In the genomic region with DNA sequence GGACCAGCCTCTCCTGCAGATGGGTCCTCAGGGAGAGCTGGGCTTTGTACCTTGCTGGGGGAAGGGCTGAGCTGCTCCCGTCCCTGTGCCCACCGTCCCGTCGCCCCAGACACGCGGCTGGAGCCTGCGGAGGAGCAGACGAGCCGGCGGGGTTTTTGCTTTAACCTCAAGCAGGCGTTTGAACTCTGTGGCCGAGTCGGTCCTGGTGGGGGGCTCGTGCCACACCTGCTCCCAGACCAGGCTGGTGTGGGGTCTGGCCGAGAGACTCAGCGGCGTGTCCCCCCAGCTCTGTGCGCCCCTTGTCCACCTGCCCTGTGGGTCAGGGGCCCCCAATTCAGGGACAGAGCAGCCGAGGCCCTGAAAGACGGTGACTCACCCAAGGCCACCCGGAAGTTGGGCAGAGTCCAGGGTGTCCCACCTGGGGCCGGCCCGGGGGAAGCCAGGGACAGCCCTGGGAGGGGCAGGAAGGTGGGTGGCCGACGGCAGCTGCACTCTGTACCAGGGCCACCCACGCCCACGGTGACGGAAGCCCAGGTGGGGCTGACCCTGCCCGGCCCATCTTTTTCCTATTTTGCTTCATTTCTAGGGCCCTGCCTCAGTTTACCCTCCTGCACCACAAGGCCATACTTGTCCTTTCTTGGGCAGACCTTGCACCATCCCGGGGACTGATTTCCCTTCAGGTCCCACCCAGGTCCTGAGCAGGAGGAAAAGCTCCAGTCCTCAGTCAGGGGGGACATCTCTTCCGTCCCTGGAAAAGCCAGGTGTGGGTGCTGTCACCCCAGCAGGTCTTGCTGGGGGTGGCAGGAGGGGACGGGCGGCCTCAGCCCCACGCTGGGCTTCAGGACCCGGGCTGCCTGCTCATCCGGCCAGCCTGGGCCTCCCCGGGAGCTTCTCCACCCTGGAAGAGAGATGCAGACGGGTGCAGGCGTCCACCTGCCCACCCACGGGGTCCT, we compare ENCODE assay signal across 1 cellular context.
A peak's percentile ranks its signal among the peaks of the same experiment; 100 is the strongest.
TF ChIP-seq lines count a peak whose summit lies in the region.

No MANE protein-coding gene starts in this region.

TF ChIP-seq in HepG2, 621 proteins besides CTCF, POLR2A, EP300 and RAD21 (continued from another document and continues in another):
- TF ChIP-seq, protein P1, sequence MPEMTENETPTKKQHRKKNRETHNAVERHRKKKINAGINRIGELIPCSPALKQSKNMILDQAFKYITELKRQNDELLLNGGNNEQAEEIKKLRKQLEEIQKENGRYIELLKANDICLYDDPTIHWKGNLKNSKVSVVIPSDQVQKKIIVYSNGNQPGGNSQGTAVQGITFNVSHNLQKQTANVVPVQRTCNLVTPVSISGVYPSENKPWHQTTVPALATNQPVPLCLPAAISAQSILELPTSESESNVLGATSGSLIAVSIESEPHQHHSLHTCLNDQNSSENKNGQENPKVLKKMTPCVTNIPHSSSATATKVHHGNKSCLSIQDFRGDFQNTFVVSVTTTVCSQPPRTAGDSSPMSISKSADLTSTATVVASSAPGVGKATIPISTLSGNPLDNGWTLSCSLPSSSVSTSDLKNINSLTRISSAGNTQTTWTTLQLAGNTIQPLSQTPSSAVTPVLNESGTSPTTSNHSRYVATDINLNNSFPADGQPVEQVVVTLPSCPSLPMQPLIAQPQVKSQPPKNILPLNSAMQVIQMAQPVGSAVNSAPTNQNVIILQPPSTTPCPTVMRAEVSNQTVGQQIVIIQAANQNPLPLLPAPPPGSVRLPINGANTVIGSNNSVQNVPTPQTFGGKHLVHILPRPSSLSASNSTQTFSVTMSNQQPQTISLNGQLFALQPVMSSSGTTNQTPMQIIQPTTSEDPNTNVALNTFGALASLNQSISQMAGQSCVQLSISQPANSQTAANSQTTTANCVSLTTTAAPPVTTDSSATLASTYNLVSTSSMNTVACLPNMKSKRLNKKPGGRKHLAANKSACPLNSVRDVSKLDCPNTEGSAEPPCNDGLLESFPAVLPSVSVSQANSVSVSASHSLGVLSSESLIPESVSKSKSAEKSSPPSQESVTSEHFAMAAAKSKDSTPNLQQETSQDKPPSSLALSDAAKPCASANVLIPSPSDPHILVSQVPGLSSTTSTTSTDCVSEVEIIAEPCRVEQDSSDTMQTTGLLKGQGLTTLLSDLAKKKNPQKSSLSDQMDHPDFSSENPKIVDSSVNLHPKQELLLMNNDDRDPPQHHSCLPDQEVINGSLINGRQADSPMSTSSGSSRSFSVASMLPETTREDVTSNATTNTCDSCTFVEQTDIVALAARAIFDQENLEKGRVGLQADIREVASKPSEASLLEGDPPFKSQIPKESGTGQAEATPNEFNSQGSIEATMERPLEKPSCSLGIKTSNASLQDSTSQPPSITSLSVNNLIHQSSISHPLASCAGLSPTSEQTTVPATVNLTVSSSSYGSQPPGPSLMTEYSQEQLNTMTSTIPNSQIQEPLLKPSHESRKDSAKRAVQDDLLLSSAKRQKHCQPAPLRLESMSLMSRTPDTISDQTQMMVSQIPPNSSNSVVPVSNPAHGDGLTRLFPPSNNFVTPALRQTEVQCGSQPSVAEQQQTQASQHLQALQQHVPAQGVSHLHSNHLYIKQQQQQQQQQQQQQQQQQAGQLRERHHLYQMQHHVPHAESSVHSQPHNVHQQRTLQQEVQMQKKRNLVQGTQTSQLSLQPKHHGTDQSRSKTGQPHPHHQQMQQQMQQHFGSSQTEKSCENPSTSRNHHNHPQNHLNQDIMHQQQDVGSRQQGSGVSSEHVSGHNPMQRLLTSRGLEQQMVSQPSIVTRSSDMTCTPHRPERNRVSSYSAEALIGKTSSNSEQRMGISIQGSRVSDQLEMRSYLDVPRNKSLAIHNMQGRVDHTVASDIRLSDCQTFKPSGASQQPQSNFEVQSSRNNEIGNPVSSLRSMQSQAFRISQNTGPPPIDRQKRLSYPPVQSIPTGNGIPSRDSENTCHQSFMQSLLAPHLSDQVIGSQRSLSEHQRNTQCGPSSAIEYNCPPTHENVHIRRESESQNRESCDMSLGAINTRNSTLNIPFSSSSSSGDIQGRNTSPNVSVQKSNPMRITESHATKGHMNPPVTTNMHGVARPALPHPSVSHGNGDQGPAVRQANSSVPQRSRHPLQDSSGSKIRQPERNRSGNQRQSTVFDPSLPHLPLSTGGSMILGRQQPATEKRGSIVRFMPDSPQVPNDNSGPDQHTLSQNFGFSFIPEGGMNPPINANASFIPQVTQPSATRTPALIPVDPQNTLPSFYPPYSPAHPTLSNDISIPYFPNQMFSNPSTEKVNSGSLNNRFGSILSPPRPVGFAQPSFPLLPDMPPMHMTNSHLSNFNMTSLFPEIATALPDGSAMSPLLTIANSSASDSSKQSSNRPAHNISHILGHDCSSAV (CRISPR knock-in tag; IDR thresholded peaks at IDR 0.05; ENCODE audit: borderline replicate concordance) = no peak
- no peak for TF ChIP-seq MTA3 (CRISPR knock-in tag; IDR thresholded peaks at IDR 0.05)
- TF ChIP-seq, protein P2, sequence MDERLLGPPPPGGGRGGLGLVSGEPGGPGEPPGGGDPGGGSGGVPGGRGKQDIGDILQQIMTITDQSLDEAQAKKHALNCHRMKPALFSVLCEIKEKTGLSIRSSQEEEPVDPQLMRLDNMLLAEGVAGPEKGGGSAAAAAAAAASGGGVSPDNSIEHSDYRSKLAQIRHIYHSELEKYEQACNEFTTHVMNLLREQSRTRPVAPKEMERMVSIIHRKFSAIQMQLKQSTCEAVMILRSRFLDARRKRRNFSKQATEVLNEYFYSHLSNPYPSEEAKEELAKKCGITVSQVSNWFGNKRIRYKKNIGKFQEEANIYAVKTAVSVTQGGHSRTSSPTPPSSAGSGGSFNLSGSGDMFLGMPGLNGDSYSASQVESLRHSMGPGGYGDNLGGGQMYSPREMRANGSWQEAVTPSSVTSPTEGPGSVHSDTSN (CRISPR knock-in tag; IDR thresholded peaks at IDR 0.05) = no peak
- TF ChIP-seq YEATS2 (CRISPR knock-in tag; IDR thresholded peaks at IDR 0.05; ENCODE audit: borderline replicate concordance) = peak; percentile 82; the same call in 1 of the 2 replicates
- TF ChIP-seq, protein P3, sequence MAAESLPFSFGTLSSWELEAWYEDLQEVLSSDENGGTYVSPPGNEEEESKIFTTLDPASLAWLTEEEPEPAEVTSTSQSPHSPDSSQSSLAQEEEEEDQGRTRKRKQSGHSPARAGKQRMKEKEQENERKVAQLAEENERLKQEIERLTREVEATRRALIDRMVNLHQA (CRISPR knock-in tag; IDR thresholded peaks at IDR 0.05) = no peak
- TF ChIP-seq TOPORS (CRISPR knock-in tag; IDR thresholded peaks at IDR 0.05) = no peak
- peak; percentile 99 for TF ChIP-seq PHF21A (CRISPR knock-in tag; IDR thresholded peaks at IDR 0.05)
- TF ChIP-seq, protein P4, sequence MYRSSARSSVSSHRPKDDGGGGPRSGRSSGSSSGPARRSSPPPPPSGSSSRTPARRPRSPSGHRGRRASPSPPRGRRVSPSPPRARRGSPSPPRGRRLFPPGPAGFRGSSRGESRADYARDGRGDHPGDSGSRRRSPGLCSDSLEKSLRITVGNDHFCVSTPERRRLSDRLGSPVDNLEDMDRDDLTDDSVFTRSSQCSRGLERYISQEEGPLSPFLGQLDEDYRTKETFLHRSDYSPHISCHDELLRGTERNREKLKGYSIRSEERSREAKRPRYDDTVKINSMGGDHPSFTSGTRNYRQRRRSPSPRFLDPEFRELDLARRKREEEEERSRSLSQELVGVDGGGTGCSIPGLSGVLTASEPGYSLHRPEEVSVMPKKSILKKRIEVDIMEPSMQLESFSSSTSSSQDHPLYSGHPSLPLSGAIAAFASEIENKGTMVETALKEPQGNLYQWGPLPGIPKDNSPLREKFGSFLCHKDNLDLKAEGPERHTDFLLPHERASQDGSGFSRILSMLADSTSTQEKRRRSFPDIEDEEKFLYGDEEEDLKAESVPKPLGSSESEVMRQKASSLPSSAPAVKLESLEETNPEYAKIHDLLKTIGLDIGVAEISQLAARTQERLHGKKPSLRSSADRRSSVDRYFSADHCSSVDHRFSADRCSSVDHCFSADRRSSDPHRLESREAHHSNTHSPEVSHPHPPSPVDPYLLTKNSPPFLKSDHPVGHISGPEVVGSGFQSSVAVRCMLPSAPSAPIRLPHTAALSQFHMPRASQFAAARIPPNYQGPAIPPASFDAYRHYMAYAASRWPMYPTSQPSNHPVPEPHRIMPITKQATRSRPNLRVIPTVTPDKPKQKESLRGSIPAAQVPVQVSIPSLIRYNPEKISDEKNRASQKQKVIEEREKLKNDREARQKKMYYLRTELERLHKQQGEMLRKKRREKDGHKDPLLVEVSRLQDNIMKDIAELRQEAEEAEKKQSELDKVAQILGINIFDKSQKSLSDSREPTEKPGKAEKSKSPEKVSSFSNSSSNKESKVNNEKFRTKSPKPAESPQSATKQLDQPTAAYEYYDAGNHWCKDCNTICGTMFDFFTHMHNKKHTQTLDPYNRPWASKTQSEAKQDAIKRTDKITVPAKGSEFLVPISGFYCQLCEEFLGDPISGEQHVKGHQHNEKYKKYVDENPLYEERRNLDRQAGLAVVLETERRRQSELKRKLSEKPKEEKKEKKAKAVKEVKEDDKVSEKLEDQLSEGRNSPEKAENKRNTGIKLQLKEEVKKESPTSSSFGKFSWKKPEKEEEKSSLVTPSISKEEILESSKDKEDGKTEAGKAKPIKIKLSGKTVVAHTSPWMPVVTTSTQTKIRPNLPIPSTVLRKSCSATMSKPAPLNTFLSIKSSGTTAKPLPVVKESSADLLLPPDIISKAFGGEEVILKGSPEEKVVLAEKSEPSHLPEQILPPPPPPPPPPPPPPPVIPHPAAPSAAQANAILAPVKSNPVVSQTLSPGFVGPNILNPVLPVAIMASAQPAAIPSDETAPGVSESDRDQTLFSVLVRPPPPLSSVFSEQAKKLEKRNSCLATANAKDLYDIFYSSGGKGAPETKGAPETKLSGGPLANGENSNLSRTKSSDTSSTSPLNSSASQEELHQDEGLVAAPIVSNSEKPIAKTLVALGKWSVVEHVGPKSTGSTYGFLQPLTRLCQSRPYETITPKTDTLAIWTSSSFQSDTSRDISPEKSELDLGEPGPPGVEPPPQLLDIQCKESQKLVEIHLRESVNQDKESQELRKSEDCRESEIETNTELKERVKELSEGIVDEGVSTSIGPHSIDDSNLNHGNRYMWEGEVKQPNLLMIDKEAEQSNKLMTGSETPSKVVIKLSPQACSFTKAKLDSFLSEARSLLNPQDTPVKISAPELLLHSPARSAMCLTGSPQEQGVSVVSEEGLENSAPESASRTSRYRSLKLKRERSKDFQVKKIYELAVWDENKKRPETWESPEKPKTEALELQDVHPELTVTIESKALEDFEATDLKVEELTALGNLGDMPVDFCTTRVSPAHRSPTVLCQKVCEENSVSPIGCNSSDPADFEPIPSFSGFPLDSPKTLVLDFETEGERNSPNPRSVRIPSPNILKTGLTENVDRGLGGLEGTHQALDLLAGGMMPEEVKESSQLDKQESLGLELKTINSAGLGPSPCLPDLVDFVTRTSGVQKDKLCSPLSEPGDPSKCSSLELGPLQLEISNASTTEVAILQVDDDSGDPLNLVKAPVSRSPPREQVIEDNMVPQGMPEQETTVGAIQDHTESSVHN (CRISPR knock-in tag; IDR thresholded peaks at IDR 0.05) = no peak
- TF ChIP-seq SRY (CRISPR knock-in tag; IDR thresholded peaks at IDR 0.05) = peak; percentile 65; the same call in 1 of the 2 replicates
- TF ChIP-seq, protein P5, sequence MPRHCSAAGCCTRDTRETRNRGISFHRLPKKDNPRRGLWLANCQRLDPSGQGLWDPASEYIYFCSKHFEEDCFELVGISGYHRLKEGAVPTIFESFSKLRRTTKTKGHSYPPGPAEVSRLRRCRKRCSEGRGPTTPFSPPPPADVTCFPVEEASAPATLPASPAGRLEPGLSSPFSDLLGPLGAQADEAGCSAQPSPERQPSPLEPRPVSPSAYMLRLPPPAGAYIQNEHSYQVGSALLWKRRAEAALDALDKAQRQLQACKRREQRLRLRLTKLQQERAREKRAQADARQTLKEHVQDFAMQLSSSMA (CRISPR knock-in tag; IDR thresholded peaks at IDR 0.05) = no peak
- 0 out of 2 replicates have a peak, but pooled peaks have one; percentile 14 for TF ChIP-seq CHD2 (IDR thresholded peaks at IDR 0.05; ENCODE audit: low read depth, low read length)
- TF ChIP-seq IKZF4 (CRISPR knock-in tag; IDR thresholded peaks at IDR 0.05; ENCODE audit: borderline replicate concordance, low read depth, not compliant biosample characterization) = no peak
- TF ChIP-seq ZFX (CRISPR knock-in tag; IDR thresholded peaks at IDR 0.05; ENCODE audit: low read depth) = peak; percentile 86
- TF ChIP-seq TCF7 (IDR thresholded peaks at IDR 0.05; ENCODE audit: low read depth) = 0 out of 2 replicates have a peak, but pooled peaks have one; percentile 4
- TF ChIP-seq RBFOX2 (IDR thresholded peaks at IDR 0.05; ENCODE audit: low read depth, low read length) = peak; percentile 80
- TF ChIP-seq, protein P6, sequence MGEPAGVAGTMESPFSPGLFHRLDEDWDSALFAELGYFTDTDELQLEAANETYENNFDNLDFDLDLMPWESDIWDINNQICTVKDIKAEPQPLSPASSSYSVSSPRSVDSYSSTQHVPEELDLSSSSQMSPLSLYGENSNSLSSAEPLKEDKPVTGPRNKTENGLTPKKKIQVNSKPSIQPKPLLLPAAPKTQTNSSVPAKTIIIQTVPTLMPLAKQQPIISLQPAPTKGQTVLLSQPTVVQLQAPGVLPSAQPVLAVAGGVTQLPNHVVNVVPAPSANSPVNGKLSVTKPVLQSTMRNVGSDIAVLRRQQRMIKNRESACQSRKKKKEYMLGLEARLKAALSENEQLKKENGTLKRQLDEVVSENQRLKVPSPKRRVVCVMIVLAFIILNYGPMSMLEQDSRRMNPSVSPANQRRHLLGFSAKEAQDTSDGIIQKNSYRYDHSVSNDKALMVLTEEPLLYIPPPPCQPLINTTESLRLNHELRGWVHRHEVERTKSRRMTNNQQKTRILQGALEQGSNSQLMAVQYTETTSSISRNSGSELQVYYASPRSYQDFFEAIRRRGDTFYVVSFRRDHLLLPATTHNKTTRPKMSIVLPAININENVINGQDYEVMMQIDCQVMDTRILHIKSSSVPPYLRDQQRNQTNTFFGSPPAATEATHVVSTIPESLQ (CRISPR knock-in tag; conservative IDR thresholded peaks at IDR 0.05) = no peak
- TF ChIP-seq, protein P7, sequence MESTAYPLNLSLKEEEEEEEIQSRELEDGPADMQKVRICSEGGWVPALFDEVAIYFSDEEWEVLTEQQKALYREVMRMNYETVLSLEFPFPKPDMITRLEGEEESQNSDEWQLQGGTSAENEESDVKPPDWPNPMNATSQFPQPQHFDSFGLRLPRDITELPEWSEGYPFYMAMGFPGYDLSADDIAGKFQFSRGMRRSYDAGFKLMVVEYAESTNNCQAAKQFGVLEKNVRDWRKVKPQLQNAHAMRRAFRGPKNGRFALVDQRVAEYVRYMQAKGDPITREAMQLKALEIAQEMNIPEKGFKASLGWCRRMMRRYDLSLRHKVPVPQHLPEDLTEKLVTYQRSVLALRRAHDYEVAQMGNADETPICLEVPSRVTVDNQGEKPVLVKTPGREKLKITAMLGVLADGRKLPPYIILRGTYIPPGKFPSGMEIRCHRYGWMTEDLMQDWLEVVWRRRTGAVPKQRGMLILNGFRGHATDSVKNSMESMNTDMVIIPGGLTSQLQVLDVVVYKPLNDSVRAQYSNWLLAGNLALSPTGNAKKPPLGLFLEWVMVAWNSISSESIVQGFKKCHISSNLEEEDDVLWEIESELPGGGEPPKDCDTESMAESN (CRISPR knock-in tag; conservative IDR thresholded peaks at IDR 0.05) = no peak
- TF ChIP-seq BHLHE40 (IDR thresholded peaks at IDR 0.05; ENCODE audit: low read length) = peak; percentile 4; the same call in 1 of the 2 replicates
- TF ChIP-seq ZNF446 (CRISPR knock-in tag; IDR thresholded peaks at IDR 0.05) = no peak
- TF ChIP-seq ISX (CRISPR knock-in tag; conservative IDR thresholded peaks at IDR 0.05) = no peak
- TF ChIP-seq, protein P8, sequence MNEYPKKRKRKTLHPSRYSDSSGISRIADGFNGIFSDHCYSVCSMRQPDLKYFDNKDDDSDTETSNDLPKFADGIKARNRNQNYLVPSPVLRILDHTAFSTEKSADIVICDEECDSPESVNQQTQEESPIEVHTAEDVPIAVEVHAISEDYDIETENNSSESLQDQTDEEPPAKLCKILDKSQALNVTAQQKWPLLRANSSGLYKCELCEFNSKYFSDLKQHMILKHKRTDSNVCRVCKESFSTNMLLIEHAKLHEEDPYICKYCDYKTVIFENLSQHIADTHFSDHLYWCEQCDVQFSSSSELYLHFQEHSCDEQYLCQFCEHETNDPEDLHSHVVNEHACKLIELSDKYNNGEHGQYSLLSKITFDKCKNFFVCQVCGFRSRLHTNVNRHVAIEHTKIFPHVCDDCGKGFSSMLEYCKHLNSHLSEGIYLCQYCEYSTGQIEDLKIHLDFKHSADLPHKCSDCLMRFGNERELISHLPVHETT (CRISPR knock-in tag; conservative IDR thresholded peaks at IDR 0.05) = peak; percentile 46; the same call in 1 of the 2 replicates
- peak; percentile 1; the same call in 1 of the 2 replicates for TF ChIP-seq GATA4 (IDR thresholded peaks at IDR 0.05; ENCODE audit: borderline replicate concordance, low read depth)
